In genomic region chr3:41199866-41200668, GRCh38 we compare ENCODE assay signal across 7 cellular contexts. TPM values are rescaled to one million over a fixed set of nuclear protein-coding genes. Genes with fewer than 3 reads are reported as not detected.
DNase-seq lines count a peak whose midpoint lies in the region; ATAC-seq and TF ChIP-seq lines count a peak whose summit lies in the region.

No MANE protein-coding gene starts in this region.

- H3K9me3 ChIP-seq in SJSA1 (replicated peaks), result no peaks in the 10 kb centered on the region
- no peaks in the 10 kb centered on the region for H3K9me3 ChIP-seq in ascending aorta

- H3K4me1 ChIP-seq in SJSA1 (replicated peaks), result peaks cover 27% of the 10 kb centered on the region
- H3K4me1 ChIP-seq in ascending aorta, result peaks cover 0 to 33% of the 10 kb centered on the region in 2 donors

- intact Hi-C loops in ascending aorta (cut with DNase I), result loop anchor here (1.0 to 5.0 kb wide), 8 partner anchors 25 to 888 kb away; no protein-coding TSS in a partner anchor

- peak overlapping the region; percentile 95 for H3K27ac ChIP-seq in SJSA1
- peak overlapping the region; percentile 98 to 100 for H3K27ac ChIP-seq in ascending aorta

- H3K36me3 ChIP-seq in SJSA1 (peaks cover 13% of the 10 kb centered on the region), ascending aorta (no peaks in the 10 kb centered on the region)

- ATAC-seq in HG02981 (IDR thresholded peaks at IDR 0.05; ENCODE audit: unreplicated experiment), result peak; percentile 13

- H3K27me3 ChIP-seq in SJSA1 (replicated peaks) (0 out of 2 replicates have a peak, but pooled peaks cover 2% of the 10 kb centered on the region), ascending aorta (no peaks in the 10 kb centered on the region)

- in situ Hi-C loops in GM13976 (cut with MboI; ENCODE audit: low sequenced_read_pairs, unreplicated experiment), result no loop called here

- TF ChIP-seq CTCF in GM13976 (IDR thresholded peaks at IDR 0.05; ENCODE audit: borderline replicate concordance, control extremely low read depth, extremely low read depth, insufficient read depth, missing control alignments) (no peak), ascending aorta (IDR thresholded peaks at IDR 0.05) (no peak), retinal pigment epithelial cell (conservative IDR thresholded peaks at IDR 0.05; ENCODE audit: low read depth, low read length) (no peak)

- H3K4me3 ChIP-seq in SJSA1 (peak overlapping the region; percentile 95), ascending aorta (peak overlapping the region; percentile 100), retinal pigment epithelial cell (ENCODE audit: low read length) (peak overlapping the region; percentile 69)

- peak; percentile 72 for DNase-seq in GM13976 (ENCODE audit: low spot score)
- peak; percentile 39 to 41 for DNase-seq in SJSA1 (ENCODE audit: low read depth in 1 of 2, low spot score in 2 of 2)
- no peak for DNase-seq in ascending aorta (ENCODE audit: low spot score in 2 of 2)
- peak in 26 of 51 donors; percentile 10 to 67 (median 44) for DNase-seq in hypothalamus (lab: John Stamatoyannopoulos, UW)
- DNase-seq in retinal pigment epithelial cell (ENCODE audit: low read depth), result no peak
- no peak for DNase-seq in NCI-H2196 (lab: John Stamatoyannopoulos, UW; ENCODE audit: unreplicated experiment)

RNA-seq across cellular contexts. Expression of gene CTNNB1, which starts 0.8 kb away (rescaled TPM):
- total RNA-seq in SJSA1 (2014; rRNA removed; shearing (Covaris generic)), result 501 and 574 TPM in 2 replicates
- total RNA-seq in ascending aorta, result 371 TPM

Comparison
In these comparisons a context has a peak if more than half of its experiments do, and no peak if none do; other contexts are left out.
1. DNase-seq: peak in GM13976 (single experiment), SJSA1 (2 of 2) and hypothalamus (26 of 51); none in ascending aorta (0 of 2), retinal pigment epithelial cell (single experiment) and NCI-H2196 (single experiment).
2. Peak in every context shown above with its lines, with median percentiles within 50 percentile points of each other: H3K4me3 ChIP-seq.